In the genomic region with DNA sequence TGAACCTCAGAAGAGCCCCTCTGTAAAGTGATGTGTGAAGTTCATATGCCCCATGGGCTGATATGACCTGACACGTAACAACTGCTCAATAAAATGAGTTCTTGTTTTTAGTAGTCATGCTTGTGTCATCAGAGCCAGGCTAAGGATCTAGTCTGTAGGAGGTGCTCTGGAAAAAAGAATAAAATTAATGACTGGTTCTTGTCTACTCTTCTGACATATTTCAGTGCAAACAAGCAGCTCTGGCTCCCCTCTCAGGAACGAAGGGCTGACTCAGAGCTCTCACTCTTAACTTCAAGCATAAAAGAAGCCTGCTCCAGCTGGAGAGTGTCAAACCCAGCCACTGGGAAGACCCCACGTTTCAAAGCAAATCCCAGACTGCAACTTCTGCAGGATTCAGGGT, we compare ENCODE assay signal across 1 cellular context.
TF ChIP-seq lines count a peak whose summit lies in the region.

No MANE protein-coding gene starts in this region.

TF ChIP-seq in IMR-90, 13 proteins besides CTCF, POLR2A, EP300 and RAD21:
- peak; percentile 45; the same call in 1 of the 2 replicates for TF ChIP-seq NFE2L2 (IDR thresholded peaks at IDR 0.05; ENCODE audit: low read depth, low read length)
- TF ChIP-seq MXI1 (IDR thresholded peaks at IDR 0.05; ENCODE audit: borderline replicate concordance, low read depth, low read length): no peak
- no peak; the same call in 1 of the 2 replicates for TF ChIP-seq MAFK (IDR thresholded peaks at IDR 0.05; ENCODE audit: low read depth, low read length)
- peak; percentile 61; the same call in 1 of the 2 replicates for TF ChIP-seq FOS (IDR thresholded peaks at IDR 0.05; ENCODE audit: low read depth, low read length)
- no peak for TF ChIP-seq CHD1 (IDR thresholded peaks at IDR 0.05; ENCODE audit: low read depth, low read length)
- TF ChIP-seq ELK1 (IDR thresholded peaks at IDR 0.05; ENCODE audit: borderline replicate concordance, low read depth, low read length): no peak
- TF ChIP-seq, protein P1, sequence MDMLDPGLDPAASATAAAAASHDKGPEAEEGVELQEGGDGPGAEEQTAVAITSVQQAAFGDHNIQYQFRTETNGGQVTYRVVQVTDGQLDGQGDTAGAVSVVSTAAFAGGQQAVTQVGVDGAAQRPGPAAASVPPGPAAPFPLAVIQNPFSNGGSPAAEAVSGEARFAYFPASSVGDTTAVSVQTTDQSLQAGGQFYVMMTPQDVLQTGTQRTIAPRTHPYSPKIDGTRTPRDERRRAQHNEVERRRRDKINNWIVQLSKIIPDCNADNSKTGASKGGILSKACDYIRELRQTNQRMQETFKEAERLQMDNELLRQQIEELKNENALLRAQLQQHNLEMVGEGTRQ (IDR thresholded peaks at IDR 0.05; ENCODE audit: low read depth, low read length): no peak
- no peak for TF ChIP-seq RFX5 (IDR thresholded peaks at IDR 0.05; ENCODE audit: low read depth, low read length)
- TF ChIP-seq MAZ (IDR thresholded peaks at IDR 0.05; ENCODE audit: borderline replicate concordance, low read depth, low read length): no peak
- TF ChIP-seq CEBPB (IDR thresholded peaks at IDR 0.05; ENCODE audit: low read depth, low read length): no peak
- TF ChIP-seq SMC3 (IDR thresholded peaks at IDR 0.05; ENCODE audit: low read depth, low read length): peak; percentile 15; the same call in 1 of the 2 replicates
- peak; percentile 70 for TF ChIP-seq RCOR1 (IDR thresholded peaks at IDR 0.05; ENCODE audit: insufficient replicate concordance, low read length)
- no peak; the same call in 1 of the 2 replicates for TF ChIP-seq BHLHE40 (IDR thresholded peaks at IDR 0.05; ENCODE audit: low read depth, low read length)
